ENCODE assay signal across 8 cellular contexts in the genomic region with DNA sequence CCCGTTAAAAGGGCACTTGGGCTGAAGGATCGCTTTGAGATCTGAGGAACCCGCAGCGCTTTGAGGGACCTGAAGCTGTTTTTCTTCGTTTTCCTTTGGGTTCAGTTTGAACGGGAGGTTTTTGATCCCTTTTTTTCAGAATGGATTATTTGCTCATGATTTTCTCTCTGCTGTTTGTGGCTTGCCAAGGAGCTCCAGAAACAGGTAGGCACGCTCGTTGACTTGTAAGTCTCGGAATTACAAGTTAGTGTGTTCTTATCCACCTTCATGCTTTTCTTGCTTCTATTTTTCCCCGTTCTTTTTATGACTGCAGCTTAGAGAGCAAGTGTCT. TPM values are rescaled to one million over a fixed set of nuclear protein-coding genes. Genes with fewer than 3 reads are reported as not detected.
A peak's percentile ranks its signal among the peaks of the same experiment; 100 is the strongest.
DNase-seq lines count a peak whose midpoint lies in the region; ATAC-seq and TF ChIP-seq lines count a peak whose summit lies in the region.

No MANE protein-coding gene starts in this region.

- H3K36me3 Mint-ChIP-seq in activated CD4-positive, alpha-beta T cell treated with anti-CD3 and anti-CD28 coated beads, Interleukin-2, amount 10 ng/mL, durations not matched to agents 7 days and 5 days (ENCODE audit: low read depth) = no peaks in the 10 kb centered on the region
- no peaks in the 10 kb centered on the region for H3K36me3 Mint-ChIP-seq in T-cell

- CTCF ChIA-PET in activated CD4-positive, alpha-beta T cell treated with anti-CD3 and anti-CD28 coated beads, Interleukin-2, amount 10 ng/mL, durations not matched to agents 7 days and 5 days (lab: Charles Lee) = interaction anchor here (0.6 to 3.4 kb wide), 13 partner anchors 10 to 658 kb away, joined by 3 to 23 read pairs (median 3); no protein-coding TSS in a partner anchor
- CTCF ChIA-PET in T-cell (lab: Charles Lee) = interaction anchor here (0.5 to 1.8 kb wide), 11 partner anchors 9 to 635 kb away, joined by 3 to 10 read pairs (median 4); a partner anchor contains a TSS

- H3K36me3 ChIP-seq in iPS-15b (ENCODE audit: control insufficient read depth, insufficient read depth, low read length) = no peaks in the 10 kb centered on the region
- H3K36me3 ChIP-seq in suprapubic skin = no peaks in the 10 kb centered on the region

- TF ChIP-seq POLR2A in suprapubic skin (IDR thresholded peaks at IDR 0.05) = no peak

- peaks cover 19% of the 10 kb centered on the region for H3K27me3 ChIP-seq in iPS-15b (ENCODE audit: control insufficient read depth, insufficient read depth, low read length)
- H3K27me3 ChIP-seq in suprapubic skin = no peaks in the 10 kb centered on the region

- H3K4me1 ChIP-seq in iPS-15b (ENCODE audit: control insufficient read depth, insufficient read depth, low read length) = peaks cover 20% of the 10 kb centered on the region
- peaks cover 71% of the 10 kb centered on the region for H3K4me1 ChIP-seq in suprapubic skin

- H3K9me3 Mint-ChIP-seq in activated CD4-positive, alpha-beta T cell treated with anti-CD3 and anti-CD28 coated beads, Interleukin-2, amount 10 ng/mL, durations not matched to agents 7 days and 5 days = no peaks in the 10 kb centered on the region
- no peaks in the 10 kb centered on the region for H3K9me3 Mint-ChIP-seq in T-cell

- no peak for TF ChIP-seq CTCF in suprapubic skin (IDR thresholded peaks at IDR 0.05)

- POLR2A ChIA-PET in activated CD4-positive, alpha-beta T cell treated with anti-CD3 and anti-CD28 coated beads, Interleukin-2, amount 10 ng/mL, durations not matched to agents 7 days and 5 days (lab: Charles Lee) = no interaction called here
- POLR2A ChIA-PET in T-cell (lab: Charles Lee) = no interaction called here

- 1% methylated on average over 10 of the region's 10 CpGs for WGBS in suprapubic skin

- H3K4me3 ChIP-seq in iPS-15b (ENCODE audit: low read depth, low read length) = peak overlapping the region; percentile 75
- H3K4me3 ChIP-seq in suprapubic skin = peak overlapping the region; percentile 55

- H3K9me3 ChIP-seq in iPS-15b (ENCODE audit: control insufficient read depth, insufficient read depth, low read length) (no peaks in the 10 kb centered on the region), suprapubic skin (no peaks in the 10 kb centered on the region)

- peak overlapping the region; percentile 75 for H3K4me3 Mint-ChIP-seq in activated CD4-positive, alpha-beta T cell treated with anti-CD3 and anti-CD28 coated beads, Interleukin-2, amount 10 ng/mL, durations not matched to agents 7 days and 5 days
- peak overlapping the region; percentile 84 to 88 (median 85) for H3K4me3 Mint-ChIP-seq in T-cell

- peak overlapping the region; percentile 84 for H3K27ac ChIP-seq in suprapubic skin

- no peak overlapping the region for H3K9ac ChIP-seq in iPS-15b (ENCODE audit: low read depth, low read length)

- no peak for DNase-seq in activated CD4-positive, alpha-beta T cell treated with anti-CD3 and anti-CD28 coated beads, Interleukin-2, amount 10 ng/mL, durations not matched to agents 7 days and 5 days
- DNase-seq in activated CD4-positive, alpha-beta T cell treated with anti-CD3 and anti-CD28 coated beads for 4 hours = no peak
- DNase-seq in T-cell = no peak
- DNase-seq in suprapubic skin (ENCODE audit: low spot score in 2 of 2) = no peak
- no peak for DNase-seq in OCI-M1 (lab: John Stamatoyannopoulos, UW)

- H3K27ac Mint-ChIP-seq in activated CD4-positive, alpha-beta T cell treated with anti-CD3 and anti-CD28 coated beads, Interleukin-2, amount 10 ng/mL, durations not matched to agents 7 days and 5 days = no peak overlapping the region
- H3K27ac Mint-ChIP-seq in T-cell = no peak overlapping the region

- peaks cover 44% of the 10 kb centered on the region for H3K27me3 Mint-ChIP-seq in activated CD4-positive, alpha-beta T cell treated with anti-CD3 and anti-CD28 coated beads, Interleukin-2, amount 10 ng/mL, durations not matched to agents 7 days and 5 days
- peaks cover 25 to 43% of the 10 kb centered on the region in 2 donors for H3K27me3 Mint-ChIP-seq in T-cell

- H3K4me1 Mint-ChIP-seq in activated CD4-positive, alpha-beta T cell treated with anti-CD3 and anti-CD28 coated beads, Interleukin-2, amount 10 ng/mL, durations not matched to agents 7 days and 5 days = peaks cover 20% of the 10 kb centered on the region
- peaks cover 13 to 19% (median 16%) of the 10 kb centered on the region in 3 donors for H3K4me1 Mint-ChIP-seq in T-cell

- ATAC-seq in T-cell (replicated peaks in 1 of 4) (no peak), HG02798 (IDR thresholded peaks at IDR 0.05; ENCODE audit: poor library complexity, unreplicated experiment) (no peak), HG03460 (IDR thresholded peaks at IDR 0.05; ENCODE audit: unreplicated experiment) (no peak)

- no peak for TF ChIP-seq EP300 in suprapubic skin (IDR thresholded peaks at IDR 0.05)

RNA-seq across cellular contexts. Expression of a gene that starts 0.3 kb away (rescaled TPM):
- total RNA-seq in activated CD4-positive, alpha-beta T cell treated with anti-CD3 and anti-CD28 coated beads, Interleukin-2, amount 10 ng/mL, durations not matched to agents 7 days and 5 days = under 1 TPM in 1 of 2 experiments, not detected in 1; 0.10 TPM
- 1 to 10 TPM in 1 of 5 donors, under 1 TPM in 4; 0.44 to 1.2 (median 0.79) TPM for total RNA-seq in T-cell
- total RNA-seq in suprapubic skin = 10 to 100 TPM; 18.7 to 23.3 (median 20.7) TPM

Comparison
In these comparisons a context has a peak if more than half of its experiments do, and no peak if none do; other contexts are left out.
1. RNA of a gene that starts 0.3 kb away (total RNA-seq): 18.7 to 23.3 TPM in suprapubic skin; 0.44 to 1.2 TPM in T-cell and 0.10 TPM in activated CD4-positive, alpha-beta T cell treated with anti-CD3 and anti-CD28 coated beads, Interleukin-2, amount 10 ng/mL, durations not matched to agents 7 days and 5 days; every median in the first group is over 4 times any median in the second.